ENCODE assay signal across 9 cellular contexts in genomic region chr10:108911814-108912541, GRCh38.
DNase-seq lines count a peak whose midpoint lies in the region; ATAC-seq and TF ChIP-seq lines count a peak whose summit lies in the region.
"Had no signal": no experiment of that assay in that cellular context is flagged by ENCODE, and none has a peak within 500 bp of the region (broad histone marks: within the 10 kb centered on the region; RNA-seq: fewer than 3 reads in every experiment).

No MANE protein-coding gene starts in this region.

- no peaks in the 10 kb centered on the region for H3K27me3 Mint-ChIP-seq in natural killer cell treated with Interleukin-12 subunit alpha and Interleukin-12 subunit beta and Interleukin-15 and Interleukin-18, amount 100 ng/mL, for 72 hours

- TF ChIP-seq POLR2A in thyroid gland (IDR thresholded peaks at IDR 0.05): no peak

- H3K9ac ChIP-seq in HUES64 (ENCODE audit: low read depth, low read length): peak overlapping the region; percentile 44
- no peak overlapping the region for H3K9ac ChIP-seq in liver (ENCODE audit: low read depth in 1 of 2, low read length in 2 of 2)

- H3K27ac ChIP-seq in HUES64 (ENCODE audit: low read depth, low read length) (no peak overlapping the region), liver (ENCODE audit: low read depth in 1 of 2, low read length in 2 of 2) (no peak overlapping the region), thyroid gland (no peak overlapping the region)

- TF ChIP-seq RAD21 in liver (IDR thresholded peaks at IDR 0.05): peak; percentile 60 to 71

- H3K4me1 ChIP-seq in HUES64 (ENCODE audit: insufficient read depth, low read length): no peaks in the 10 kb centered on the region
- peaks cover 0 to 9% (median 6%) of the 10 kb centered on the region in 4 donors for H3K4me1 ChIP-seq in liver (ENCODE audit: control insufficient read depth in 4 of 4, insufficient read depth in 4 of 4, low read length in 3 of 4)
- H3K4me1 ChIP-seq in thyroid gland: no peaks in the 10 kb centered on the region

- CTCF ChIA-PET in AG04449 (lab: Yijun Ruan, JAX): interaction anchor here (1.1 to 1.9 kb wide), 2 partner anchors 9 to 518 kb away, joined by 3 to 11 read pairs; no protein-coding TSS in a partner anchor

- ATAC-seq in GM19395 (IDR thresholded peaks at IDR 0.05; ENCODE audit: unreplicated experiment): peak; percentile 84
- ATAC-seq in natural killer cell treated with Interleukin-12 subunit alpha and Interleukin-12 subunit beta and Interleukin-15 and Interleukin-18, amount 100 ng/mL, for 72 hours: no peak

- POLR2A ChIA-PET in AG04449 (lab: Yijun Ruan, JAX): no interaction called here

- peak overlapping the region; percentile 64 for H3K4me3 ChIP-seq in AG04449 (ENCODE audit: low read depth, low read length)
- H3K4me3 ChIP-seq in HUES64 (ENCODE audit: low read length): peak overlapping the region; percentile 69
- H3K4me3 ChIP-seq in liver (ENCODE audit: low read depth in 1 of 3, low read length in 3 of 3): peak overlapping the region; percentile 41 to 55 (median 49)
- H3K4me3 ChIP-seq in thyroid gland (replicated peaks in 1 of 3): peak overlapping the region in 2 of 3 donors; percentile 25 to 27

- no peaks in the 10 kb centered on the region for H3K36me3 Mint-ChIP-seq in natural killer cell treated with Interleukin-12 subunit alpha and Interleukin-12 subunit beta and Interleukin-15 and Interleukin-18, amount 100 ng/mL, for 72 hours

- TF ChIP-seq CTCF in AG04449 (IDR thresholded peaks at IDR 0.05; ENCODE audit: insufficient read depth, low read length, missing control alignments) (peak; percentile 65), liver (IDR thresholded peaks at IDR 0.05; ENCODE audit: low read depth, low read length, missing input control) (no peak), thyroid gland (IDR thresholded peaks at IDR 0.05) (peak in 4 of 6 experiments; percentile 14 to 51 (median 28))

- H3K9me3 ChIP-seq in HUES64 (ENCODE audit: insufficient read depth, low read depth, low read length) (peaks cover 45% of the 10 kb centered on the region), liver (ENCODE audit: control insufficient read depth in 4 of 4, low read length in 3 of 4) (no peaks in the 10 kb centered on the region), thyroid gland (no peaks in the 10 kb centered on the region)

- no peaks in the 10 kb centered on the region for H3K4me1 Mint-ChIP-seq in natural killer cell treated with Interleukin-12 subunit alpha and Interleukin-12 subunit beta and Interleukin-15 and Interleukin-18, amount 100 ng/mL, for 72 hours (ENCODE audit: low read depth in 2 of 2)

- intact Hi-C loops in thyroid gland (cut with DNase I): no loop called here

- H3K27ac Mint-ChIP-seq in natural killer cell treated with Interleukin-12 subunit alpha and Interleukin-12 subunit beta and Interleukin-15 and Interleukin-18, amount 100 ng/mL, for 72 hours: no peak overlapping the region
- H3K27ac Mint-ChIP-seq: dendritic cell treated with granulocyte-macrophage colony-stimulating factor and Interleukin-4, amounts not matched to agents 40 ng/mL and 50 ng/mL, for 4 days had no signal

- H3K4me3 Mint-ChIP-seq in natural killer cell treated with Interleukin-12 subunit alpha and Interleukin-12 subunit beta and Interleukin-15 and Interleukin-18, amount 100 ng/mL, for 72 hours: no peak overlapping the region
- H3K4me3 Mint-ChIP-seq: dendritic cell treated with granulocyte-macrophage colony-stimulating factor and Interleukin-4, amounts not matched to agents 40 ng/mL and 50 ng/mL, for 4 days had no signal

- H3K27me3 ChIP-seq in HUES64 (ENCODE audit: insufficient read depth, low read length): peaks cover 7% of the 10 kb centered on the region; the same call in 1 of the 2 replicates
- peaks cover 0 to 6% (median 2%) of the 10 kb centered on the region in 4 donors for H3K27me3 ChIP-seq in liver (ENCODE audit: control insufficient read depth in 4 of 4, insufficient read depth in 4 of 4, low read length in 3 of 4)
- H3K27me3 ChIP-seq in thyroid gland: no peaks in the 10 kb centered on the region

- peaks cover 11% of the 10 kb centered on the region for H3K9me3 Mint-ChIP-seq in natural killer cell treated with Interleukin-12 subunit alpha and Interleukin-12 subunit beta and Interleukin-15 and Interleukin-18, amount 100 ng/mL, for 72 hours
- H3K9me3 Mint-ChIP-seq: dendritic cell treated with granulocyte-macrophage colony-stimulating factor and Interleukin-4, amounts not matched to agents 40 ng/mL and 50 ng/mL, for 4 days had no signal

- DNase-seq in AG04449 (ENCODE audit: low read depth, low spot score): no peak
- peak; percentile 20 for DNase-seq in cerebellum (ENCODE audit: low spot score)
- DNase-seq in thyroid gland: peak; percentile 59 to 74
- DNase-seq in UCSD-AML1 (lab: John Stamatoyannopoulos, UW; ENCODE audit: unreplicated experiment): no peak
- no peak for DNase-seq in natural killer cell treated with Interleukin-12 subunit alpha and Interleukin-12 subunit beta and Interleukin-15 and Interleukin-18, amount 100 ng/mL, for 72 hours (ENCODE audit: low spot score)

- no peaks in the 10 kb centered on the region for H3K36me3 ChIP-seq in HUES64 (ENCODE audit: insufficient read depth, low read length)
- H3K36me3 ChIP-seq in liver (ENCODE audit: control insufficient read depth in 4 of 4, insufficient read depth in 3 of 4, low read depth in 1 of 4, low read length in 3 of 4): no peaks in the 10 kb centered on the region
- H3K36me3 ChIP-seq in thyroid gland: no peaks in the 10 kb centered on the region

- WGBS in HUES64: 73% methylated on average over 47 of the region's 47 CpGs
- 3% methylated on average over 47 of the region's 47 CpGs for WGBS in liver
- 1 to 2% methylated on average over 12 to 45 of the region's 47 CpGs for WGBS in thyroid gland, 2 donors

TF ChIP-seq in liver, 16 proteins besides CTCF, POLR2A, EP300 and RAD21:
- TF ChIP-seq, protein P1, sequence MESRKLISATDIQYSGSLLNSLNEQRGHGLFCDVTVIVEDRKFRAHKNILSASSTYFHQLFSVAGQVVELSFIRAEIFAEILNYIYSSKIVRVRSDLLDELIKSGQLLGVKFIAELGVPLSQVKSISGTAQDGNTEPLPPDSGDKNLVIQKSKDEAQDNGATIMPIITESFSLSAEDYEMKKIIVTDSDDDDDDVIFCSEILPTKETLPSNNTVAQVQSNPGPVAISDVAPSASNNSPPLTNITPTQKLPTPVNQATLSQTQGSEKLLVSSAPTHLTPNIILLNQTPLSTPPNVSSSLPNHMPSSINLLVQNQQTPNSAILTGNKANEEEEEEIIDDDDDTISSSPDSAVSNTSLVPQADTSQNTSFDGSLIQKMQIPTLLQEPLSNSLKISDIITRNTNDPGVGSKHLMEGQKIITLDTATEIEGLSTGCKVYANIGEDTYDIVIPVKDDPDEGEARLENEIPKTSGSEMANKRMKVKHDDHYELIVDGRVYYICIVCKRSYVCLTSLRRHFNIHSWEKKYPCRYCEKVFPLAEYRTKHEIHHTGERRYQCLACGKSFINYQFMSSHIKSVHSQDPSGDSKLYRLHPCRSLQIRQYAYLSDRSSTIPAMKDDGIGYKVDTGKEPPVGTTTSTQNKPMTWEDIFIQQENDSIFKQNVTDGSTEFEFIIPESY (IDR thresholded peaks at IDR 0.05): no peak
- TF ChIP-seq HNF4G (IDR thresholded peaks at IDR 0.05): no peak
- no peak for TF ChIP-seq RXRA (IDR thresholded peaks at IDR 0.05)
- no peak for TF ChIP-seq HNF4A (conservative IDR thresholded peaks at IDR 0.05)
- TF ChIP-seq JUND (IDR thresholded peaks at IDR 0.05): no peak
- no peak for TF ChIP-seq REST (IDR thresholded peaks at IDR 0.05)
- TF ChIP-seq YY1 (IDR thresholded peaks at IDR 0.05): no peak
- TF ChIP-seq GABPA (IDR thresholded peaks at IDR 0.05 in 1 of 2, conservative IDR thresholded peaks at IDR 0.05 in 1 of 2): no peak
- TF ChIP-seq EGR1 (IDR thresholded peaks at IDR 0.05; ENCODE audit: low read depth in 2 of 2): no peak
- no peak for TF ChIP-seq NR2F2 (IDR thresholded peaks at IDR 0.05)
- TF ChIP-seq FOXA2 (IDR thresholded peaks at IDR 0.05): no peak
- no peak for TF ChIP-seq FOXA1 (IDR thresholded peaks at IDR 0.05)

Comparison
In these comparisons a context has a peak if more than half of its experiments do, and no peak if none do; other contexts are left out.
1. DNase-seq: peak in cerebellum (single experiment) and thyroid gland (2 of 2); none in AG04449 (single experiment), UCSD-AML1 (single experiment) and natural killer cell treated with Interleukin-12 subunit alpha and Interleukin-12 subunit beta and Interleukin-15 and Interleukin-18, amount 100 ng/mL, for 72 hours (single experiment).
2. Peak in every context shown above with its lines, with median percentiles within 50 percentile points of each other: H3K4me3 ChIP-seq.